Comparison of ENCODE assay signal across 25 cellular contexts in the genomic region with DNA sequence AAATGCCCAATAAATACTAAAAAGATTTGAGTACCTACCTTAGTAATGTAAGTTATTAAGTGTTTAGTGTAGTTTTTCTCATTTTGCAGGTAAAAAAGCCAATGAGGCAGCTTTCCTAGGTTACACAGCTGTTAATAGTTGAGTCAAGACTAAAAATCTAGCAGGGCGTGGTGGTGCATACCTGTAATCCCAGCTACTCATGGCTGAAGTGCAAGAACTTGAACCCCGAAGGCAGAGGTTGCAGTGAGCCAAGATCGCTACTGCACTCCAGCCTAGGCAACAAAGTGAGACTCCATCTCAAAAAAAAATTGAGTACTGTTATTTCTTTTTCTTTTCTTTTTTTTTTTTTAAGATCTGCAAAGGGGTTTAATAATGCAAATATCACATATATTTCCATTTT. TPM values are rescaled to one million over a fixed set of nuclear protein-coding genes. Genes with fewer than 3 reads are reported as not detected.
A peak's percentile ranks its signal among the peaks of the same experiment; 100 is the strongest.
DNase-seq lines count a peak whose midpoint lies in the region; TF ChIP-seq lines count a peak whose summit lies in the region.
"Had no signal": no experiment of that assay in that cellular context is flagged by ENCODE, and none has a peak within 500 bp of the region (broad histone marks: within the 10 kb centered on the region; RNA-seq: fewer than 3 reads in every experiment).

No MANE protein-coding gene starts in this region.

- intact Hi-C loops in Calu3 (cut with micrococcal nuclease; ENCODE audit: unreplicated experiment) = loop anchor here (5.0 kb wide), 1 partner anchor 348 kb away; no protein-coding TSS in a partner anchor

- H3K27me3 ChIP-seq in BLaER1 treated with 17β-estradiol and CSF1 and Interleukin-3, amounts not matched to agents 10 nM and 100 nM = no peaks in the 10 kb centered on the region
- H3K27me3 ChIP-seq in SU-DHL-6 (ENCODE audit: low read length) (no peaks in the 10 kb centered on the region), hepatocyte (no peaks in the 10 kb centered on the region)
- H3K27me3 ChIP-seq: MG63, stomach, upper lobe of right lung had no signal

- H3K9me3 Mint-ChIP-seq in Calu3 (ENCODE audit: low read depth, unreplicated experiment) = no peaks in the 10 kb centered on the region
- H3K9me3 Mint-ChIP-seq: dendritic cell treated with granulocyte-macrophage colony-stimulating factor and Interleukin-4, amounts not matched to agents 40 ng/mL and 50 ng/mL, for 4 days had no signal

- peaks cover 82 to 100% (median 99%) of the 10 kb centered on the region in 11 experiments for H3K36me3 ChIP-seq in BLaER1 treated with 17β-estradiol and CSF1 and Interleukin-3, amounts not matched to agents 10 nM and 100 nM
- peaks cover 62% of the 10 kb centered on the region for H3K36me3 ChIP-seq in SU-DHL-6 (ENCODE audit: low read length)
- H3K36me3 ChIP-seq in hepatocyte (replicated peaks; ENCODE audit: insufficient read depth, low read depth) = no peaks in the 10 kb centered on the region

- CTCF ChIA-PET in Calu3 (lab: Charles Lee) = interaction anchor here (0.7 to 1.3 kb wide), 2 partner anchors 32 to 179 kb away, joined by 4 to 5 read pairs; a partner anchor contains a TSS

- no TSS peak for BruUV-seq in Calu3 (replicated peaks; lab: Mats Ljungman, UMichigan)

- H3K4me3 ChIP-seq in BLaER1 treated with 17β-estradiol and CSF1 and Interleukin-3, amounts not matched to agents 10 nM and 100 nM = no peak overlapping the region
- H3K4me3 ChIP-seq in SU-DHL-6 (ENCODE audit: insufficient read depth, low read length, poor library complexity, severe bottlenecking) (no peak overlapping the region), hepatocyte (no peak overlapping the region)
- H3K4me3 ChIP-seq: lower lobe of right lung, MG63, smooth muscle cell, stomach, upper lobe of right lung had no signal

- H2AFZ ChIP-seq in SU-DHL-6 (ENCODE audit: low read depth, low read length, severe bottlenecking) = no peak overlapping the region
- no peak overlapping the region for H2AFZ ChIP-seq in hepatocyte

- H3K4me3 Mint-ChIP-seq in Calu3 (ENCODE audit: low read depth, unreplicated experiment) = peak overlapping the region; percentile 80
- H3K4me3 Mint-ChIP-seq: dendritic cell treated with granulocyte-macrophage colony-stimulating factor and Interleukin-4, amounts not matched to agents 40 ng/mL and 50 ng/mL, for 4 days had no signal

- H3K9me3 ChIP-seq in BLaER1 treated with 17β-estradiol and CSF1 and Interleukin-3, amounts not matched to agents 10 nM and 100 nM (replicated peaks in 1 of 11) = no peaks in the 10 kb centered on the region
- H3K9me3 ChIP-seq in SU-DHL-6 (ENCODE audit: insufficient read depth, low read length) (no peaks in the 10 kb centered on the region), hepatocyte (ENCODE audit: low read depth) (no peaks in the 10 kb centered on the region)
- H3K9me3 ChIP-seq: lower lobe of right lung, MG63, stomach, upper lobe of right lung had no signal

- TF ChIP-seq CTCF in Calu3 (IDR thresholded peaks at IDR 0.05; ENCODE audit: unreplicated experiment) = no peak
- TF ChIP-seq CTCF in SU-DHL-6 (IDR thresholded peaks at IDR 0.05; ENCODE audit: insufficient read depth, low read length, poor library complexity, severe bottlenecking) = no peak
- no peak for TF ChIP-seq CTCF in hepatocyte (IDR thresholded peaks at IDR 0.05; ENCODE audit: poor library complexity)

- H3K4me1 ChIP-seq in BLaER1 treated with 17β-estradiol and CSF1 and Interleukin-3, amounts not matched to agents 10 nM and 100 nM = peaks cover 44 to 80% (median 52%) of the 10 kb centered on the region in 10 experiments
- peaks cover 66% of the 10 kb centered on the region for H3K4me1 ChIP-seq in hepatocyte (ENCODE audit: insufficient read depth)

- H3K4me1 Mint-ChIP-seq in Calu3 (ENCODE audit: low read depth, unreplicated experiment) = peaks cover 69% of the 10 kb centered on the region

- no peaks in the 10 kb centered on the region for H3K27me3 Mint-ChIP-seq in Calu3 (ENCODE audit: unreplicated experiment)
- H3K27me3 Mint-ChIP-seq: dendritic cell treated with granulocyte-macrophage colony-stimulating factor and Interleukin-4, amounts not matched to agents 40 ng/mL and 50 ng/mL, for 4 days had no signal

- peaks cover 36% of the 10 kb centered on the region; the same call in 1 of the 2 replicates for H3F3A ChIP-seq in SU-DHL-6 (ENCODE audit: insufficient read depth)

- peaks cover 100% of the 10 kb centered on the region in 11 experiments for H4K20me1 ChIP-seq in BLaER1 treated with 17β-estradiol and CSF1 and Interleukin-3, amounts not matched to agents 10 nM and 100 nM
- peaks cover 97% of the 10 kb centered on the region for H4K20me1 ChIP-seq in SU-DHL-6 (ENCODE audit: low read depth, low read length)
- peaks cover 98% of the 10 kb centered on the region for H4K20me1 ChIP-seq in hepatocyte (ENCODE audit: insufficient read depth, poor library complexity, severe bottlenecking)

- peaks cover 61% of the 10 kb centered on the region for H3K36me3 Mint-ChIP-seq in Calu3 (ENCODE audit: insufficient read depth, unreplicated experiment)

- 86% methylated on average over 3 of the region's 3 CpGs for WGBS in hepatocyte (ENCODE audit: low lambda C conversion rate, missing lambda C conversion rate)

- peak overlapping the region in 8 of 11 experiments; percentile 20 to 99 (median 88); a peak in 8 of 22 replicates for H3K4me2 ChIP-seq in BLaER1 treated with 17β-estradiol and CSF1 and Interleukin-3, amounts not matched to agents 10 nM and 100 nM
- peak overlapping the region; percentile 89 for H3K4me2 ChIP-seq in SU-DHL-6 (ENCODE audit: low read depth, low read length, poor library complexity, severe bottlenecking)
- peak overlapping the region; percentile 68 for H3K4me2 ChIP-seq in hepatocyte
- H3K4me2 ChIP-seq: smooth muscle cell had no signal

- DNase-seq in Calu3 (no peak), hepatocyte (ENCODE audit: low spot score) (no peak), NCI-H1417 (lab: John Stamatoyannopoulos, UW) (no peak), NCI-H2227 treated with DMSO at 0.1 percent for 48 hours (lab: John Stamatoyannopoulos, UW) (no peak), COR-L47 (lab: John Stamatoyannopoulos, UW) (no peak)
- DNase-seq: activated CD4-positive, alpha-beta T cell treated with anti-CD3 and anti-CD28 coated beads, Interleukin-2, amount 50 U/mL, for 1 hour; AML-193; foreskin melanocyte; GOT3; hippocampal formation; lower lobe of right lung; MG63; NCI-H1436 treated with DMSO at 0.1 percent for 48 hours; NCI-H526; OCI-M1; SIG-M5; stimulated activated CD4-positive, alpha-beta T cell treated with anti-CD3 and anti-CD28 coated beads, Interleukin-2, amount 100 ng/mL, for 48 hours; stomach; upper lobe of right lung had no signal

- H3K27ac ChIP-seq in BLaER1 treated with 17β-estradiol and CSF1 and Interleukin-3, amounts not matched to agents 10 nM and 100 nM = no peak overlapping the region
- H3K27ac ChIP-seq in SU-DHL-6 (ENCODE audit: low read depth, low read length) = no peak overlapping the region
- peak overlapping the region; percentile 14 for H3K27ac ChIP-seq in hepatocyte
- H3K27ac ChIP-seq: lower lobe of right lung, upper lobe of right lung had no signal

- H3K79me2 ChIP-seq in SU-DHL-6 (ENCODE audit: insufficient read depth, low read length) = peaks cover 100% of the 10 kb centered on the region
- peaks cover 100% of the 10 kb centered on the region for H3K79me2 ChIP-seq in hepatocyte

- H3K9me2 ChIP-seq in SU-DHL-6 (replicated peaks; ENCODE audit: insufficient read depth, low read length) (no peaks in the 10 kb centered on the region), hepatocyte (replicated peaks; ENCODE audit: insufficient read depth) (no peaks in the 10 kb centered on the region)

- H3K9ac ChIP-seq in BLaER1 treated with 17β-estradiol and CSF1 and Interleukin-3, amounts not matched to agents 10 nM and 100 nM = peak overlapping the region in 1 of 11 experiments; percentile 5; a peak in 1 of 22 replicates
- no peak overlapping the region for H3K9ac ChIP-seq in SU-DHL-6 (ENCODE audit: low read length)

- no peak overlapping the region for H3K27ac Mint-ChIP-seq in Calu3 (ENCODE audit: unreplicated experiment)
- H3K27ac Mint-ChIP-seq: dendritic cell treated with granulocyte-macrophage colony-stimulating factor and Interleukin-4, amounts not matched to agents 40 ng/mL and 50 ng/mL, for 4 days had no signal

RNA-seq across cellular contexts. Expression of a gene that starts 7.7 kb away (rescaled TPM):
- total RNA-seq in Calu3 (2022) = 808 and 937 TPM in 2 replicates
- total RNA-seq in hepatocyte = 418 and 428 TPM in 2 replicates
- polyA plus RNA-seq in hepatocyte = 177 and 183 TPM in 2 replicates

RNA-seq across cellular contexts. Expression of a gene that starts 31.7 kb away (rescaled TPM):
- total RNA-seq in Calu3 (2022) (58.6 and 68.3 TPM in 2 replicates), hepatocyte (35.6 and 36.4 TPM in 2 replicates)
- 26.1 and 30.7 TPM in 2 replicates for polyA plus RNA-seq in hepatocyte

RNA-seq across cellular contexts. Expression of a gene that starts 50.1 kb away (rescaled TPM):
- total RNA-seq in Calu3 (2022) (not detected in 2 replicates), hepatocyte (2.5 and 6.9 TPM in 2 replicates)
- polyA plus RNA-seq in hepatocyte = 3.8 and 4.5 TPM in 2 replicates
- total RNA-seq: IMR-90; lower lobe of right lung; T-helper 1 cell treated with Interleukin-12 subunit alpha and Interleukin-12 subunit beta and Interleukin-4 antibody, amounts not matched to agents 30 ng/mL and 1 ng/mL, for 36 hours; upper lobe of right lung had no signal
- polyA plus RNA-seq: IMR-90, stomach had no signal
